Comparison of ENCODE assay signal across 18 cellular contexts in genomic region chr18:35808796-35809195, GRCh38.
"Had no signal": no experiment of that assay in that cellular context is flagged by ENCODE, and none has a peak within 500 bp of the region (broad histone marks: within the 10 kb centered on the region; RNA-seq: fewer than 3 reads in every experiment).

No MANE protein-coding gene starts in this region.

- ATAC-seq: body of pancreas; effector memory CD8-positive, alpha-beta T cell; psoas muscle; sciatic nerve; stimulated activated naive CD8-positive, alpha-beta T cell treated with anti-CD3 and anti-CD28 coated beads, Interleukin-15, Interleukin-2, amounts not matched to agents 100 U/mL and 50 U/mL, for 24 hours had no signal

- H3K27ac Mint-ChIP-seq: activated naive CD4-positive, alpha-beta T cell treated with anti-CD3 and anti-CD28 coated beads, Interleukin-2, amount 50 U/mL, for 72 hours; effector memory CD8-positive, alpha-beta T cell; nephron had no signal

- H3K36me3 ChIP-seq: spleen had no signal

- H3K27me3 ChIP-seq: body of pancreas had no signal

- H3K9me3 ChIP-seq: body of pancreas, psoas muscle, spleen had no signal

- H3K27ac ChIP-seq: body of pancreas, epithelial cell of prostate, psoas muscle had no signal

- H3K4me3 ChIP-seq: body of pancreas, psoas muscle had no signal

- H3K4me3 Mint-ChIP-seq: effector memory CD8-positive, alpha-beta T cell; nephron had no signal

- FAIRE-seq: TTC549 had no signal

- H3K4me1 ChIP-seq: body of pancreas, psoas muscle had no signal

- DNase-seq: activated CD4-positive, alpha-beta T cell treated with anti-CD3 and anti-CD28 coated beads, Interleukin-2, amount 50 U/mL, for 1 hour; activated CD4-positive, CD25-positive, alpha-beta regulatory T cell; activated T-cell treated with anti-CD3 and anti-CD28 coated beads, Interleukin-2, amount 50 U/mL, for 1 hour; amniotic stem cell; body of pancreas; central memory CD4-positive, alpha-beta T cell; cortex of kidney; effector memory CD8-positive, alpha-beta T cell; mesendoderm; psoas muscle; spleen; stimulated activated CD4-positive, alpha-beta T cell treated with anti-CD3 and anti-CD28 coated beads, Interleukin-1b, Interleukin-23, amount 100 ng/mL, for 48 hours; stimulated activated naive CD8-positive, alpha-beta T cell treated with anti-CD3 and anti-CD28 coated beads, Interleukin-15, Interleukin-2, amounts not matched to agents 100 U/mL and 50 U/mL, for 24 hours had no signal

- H3K9me3 Mint-ChIP-seq: effector memory CD8-positive, alpha-beta T cell; nephron had no signal
